9 cellular contexts compared by ENCODE assay signal in the genomic region with DNA sequence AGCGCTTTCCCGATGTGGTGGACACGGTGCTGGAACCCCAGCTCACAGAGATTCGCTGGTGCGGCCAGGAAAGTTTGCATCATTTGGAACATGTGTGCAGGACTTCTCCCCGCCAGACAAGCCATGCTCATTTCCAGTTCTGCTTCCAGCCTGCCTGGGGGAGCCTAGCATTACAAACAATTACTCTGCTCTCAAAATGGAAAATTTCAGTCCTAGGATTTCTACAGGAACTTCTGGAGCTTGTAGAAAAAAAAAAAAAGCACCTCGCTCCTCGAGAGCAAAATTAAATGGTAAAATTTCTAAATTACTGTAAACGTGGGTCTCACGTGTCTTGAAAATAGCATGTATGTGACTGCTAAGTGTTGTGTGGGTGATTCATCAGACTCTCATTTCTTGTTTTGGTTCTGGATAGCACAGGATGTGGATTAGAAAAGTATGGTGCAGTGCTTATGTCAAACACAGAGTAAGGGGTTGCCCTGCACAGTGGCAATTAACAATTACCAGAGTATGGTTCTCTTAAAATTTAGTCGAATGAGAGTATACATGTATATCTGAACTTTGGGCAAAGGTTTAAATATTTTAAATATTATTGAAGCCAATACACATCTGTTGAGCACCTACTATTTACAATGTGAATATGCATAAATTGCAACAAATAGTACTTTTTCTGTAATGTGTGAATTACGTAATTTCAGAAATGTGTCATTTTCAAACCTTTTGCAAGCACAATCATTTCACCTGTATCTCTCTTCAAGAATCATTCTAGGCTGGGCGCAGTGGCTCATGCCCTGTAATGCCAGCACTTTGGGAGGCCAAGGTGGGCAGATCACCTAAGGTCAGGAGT.
DNase-seq lines count a peak whose midpoint lies in the region; ATAC-seq, FAIRE-seq and TF ChIP-seq lines count a peak whose summit lies in the region.
"Had no signal": no experiment of that assay in that cellular context is flagged by ENCODE, and none has a peak within 500 bp of the region (broad histone marks: within the 10 kb centered on the region; RNA-seq: fewer than 3 reads in every experiment).

No MANE protein-coding gene starts in this region.

- POLR2A ChIA-PET in K562 (lab: Yijun Ruan, JAX) = interaction anchor here (1.3 to 1.5 kb wide), 2 partner anchors 22 to 212 kb away, joined by 4 read pairs; partner anchors contain the start of gene TTF2

- DNase-seq in ELR (ENCODE audit: low read depth) (peak; percentile 82), K562 (ENCODE audit: extremely low read depth in 1 of 4, low spot score in 3 of 4) (no peak), NCI-H82 (lab: John Stamatoyannopoulos, UW) (no peak), D721Med (ENCODE audit: insufficient read length, low spot score) (no peak)
- DNase-seq in natural killer cell treated with Interleukin-12 subunit alpha and Interleukin-12 subunit beta and Interleukin-15 and Interleukin-18, amount 100 ng/mL, for 72 hours (ENCODE audit: low spot score) = no peak

- peak overlapping the region; percentile 11 for H3K4me3 Mint-ChIP-seq in natural killer cell treated with Interleukin-12 subunit alpha and Interleukin-12 subunit beta and Interleukin-15 and Interleukin-18, amount 100 ng/mL, for 72 hours

- no peak overlapping the region for H3K9ac ChIP-seq in K562 (ENCODE audit: insufficient read depth in 1 of 2, low read depth in 2 of 2, low read length in 2 of 2)

- WGBS in K562 (ENCODE audit: insufficient coverage, low coverage, missing lambda C conversion rate) = 83% methylated on average over 13 of the region's 13 CpGs

- CTCF ChIA-PET in K562 (lab: Yijun Ruan, JAX; ENCODE audit: low intra/inter-chr PET ratio) = no interaction called here

- H3K27ac Mint-ChIP-seq in natural killer cell treated with Interleukin-12 subunit alpha and Interleukin-12 subunit beta and Interleukin-15 and Interleukin-18, amount 100 ng/mL, for 72 hours = peak overlapping the region in 1 of 2 donors; percentile 14

- no peaks in the 10 kb centered on the region for H3K79me2 ChIP-seq in K562 (ENCODE audit: control insufficient read depth, insufficient read depth, low read length)

- H3K27ac ChIP-seq in K562 (ENCODE audit: extremely low read depth, low read depth, low read length) = no peak overlapping the region

- H3K27me3 Mint-ChIP-seq in natural killer cell treated with Interleukin-12 subunit alpha and Interleukin-12 subunit beta and Interleukin-15 and Interleukin-18, amount 100 ng/mL, for 72 hours = peaks cover 3 to 6% of the 10 kb centered on the region in 2 donors

- no peak overlapping the region for H3K4me3 ChIP-seq in K562

- H3K9me3 Mint-ChIP-seq in natural killer cell treated with Interleukin-12 subunit alpha and Interleukin-12 subunit beta and Interleukin-15 and Interleukin-18, amount 100 ng/mL, for 72 hours = no peaks in the 10 kb centered on the region

- no peaks in the 10 kb centered on the region for H4K20me1 ChIP-seq in K562 (replicated peaks; ENCODE audit: control insufficient read depth, insufficient read depth, low read length)

- peak; percentile 86 for ATAC-seq in HG03442 (IDR thresholded peaks at IDR 0.05; ENCODE audit: unreplicated experiment)
- no peak for ATAC-seq in K562
- peak; percentile 90 to 98 for ATAC-seq in natural killer cell treated with Interleukin-12 subunit alpha and Interleukin-12 subunit beta and Interleukin-15 and Interleukin-18, amount 100 ng/mL, for 72 hours
- ATAC-seq in HG02884 (IDR thresholded peaks at IDR 0.05; ENCODE audit: unreplicated experiment) = no peak
- ATAC-seq in SK-N-SH treated with all-trans-retinoic acid at 6 μM for 48 hours = no peak
- ATAC-seq: esophagus mucosa had no signal

- no peaks in the 10 kb centered on the region for H3K9me1 ChIP-seq in K562 (ENCODE audit: control insufficient read depth, insufficient read depth, low read length)

- no TSS peak for BruUV-seq in K562 (replicated peaks; lab: Mats Ljungman, UMichigan)

- in situ Hi-C loops in K562 (cut with MboI) = no loop called here

- 0 out of 2 replicates have a peak overlapping the region, but pooled peaks have one; percentile 5 for H2AFZ ChIP-seq in K562 (ENCODE audit: low read depth, low read length)

- H3K4me1 ChIP-seq in K562 (replicated peaks in 1 of 2; ENCODE audit: control insufficient read depth in 2 of 2, insufficient read depth in 2 of 2, low read length in 2 of 2) = peaks cover 5 to 21% of the 10 kb centered on the region in 2 experiments

- H3K4me1 Mint-ChIP-seq in natural killer cell treated with Interleukin-12 subunit alpha and Interleukin-12 subunit beta and Interleukin-15 and Interleukin-18, amount 100 ng/mL, for 72 hours (ENCODE audit: low read depth in 2 of 2) = peaks cover 3 to 5% of the 10 kb centered on the region in 2 donors

- no peaks in the 10 kb centered on the region for H3K36me3 Mint-ChIP-seq in natural killer cell treated with Interleukin-12 subunit alpha and Interleukin-12 subunit beta and Interleukin-15 and Interleukin-18, amount 100 ng/mL, for 72 hours

- no peaks in the 10 kb centered on the region for H3K36me3 ChIP-seq in K562 (ENCODE audit: control insufficient read depth, insufficient read depth, low read length)

- no peak for TF ChIP-seq CTCF in K562 (IDR thresholded peaks at IDR 0.05 in 2 of 3, conservative IDR thresholded peaks at IDR 0.05 in 1 of 3; ENCODE audit: insufficient read depth in 2 of 3, low read depth in 1 of 3, low read length in 3 of 3)
- no peak for TF ChIP-seq CTCF in D721Med (IDR thresholded peaks at IDR 0.05; ENCODE audit: insufficient read depth, missing control alignments)

- H3K27me3 ChIP-seq in K562 (ENCODE audit: control insufficient read depth in 2 of 2, insufficient read depth in 2 of 2, low read length in 2 of 2) = no peaks in the 10 kb centered on the region

- no peaks in the 10 kb centered on the region for H3K9me3 ChIP-seq in K562 (replicated peaks; ENCODE audit: control insufficient read depth, insufficient read depth, low read depth, low read length)

- H3K4me2 ChIP-seq in K562 (ENCODE audit: insufficient read depth, low read length) = no peak overlapping the region

- TF ChIP-seq POLR2A in K562 (conservative IDR thresholded peaks at IDR 0.05) = no peak

- no peak for TF ChIP-seq EP300 in K562 (IDR thresholded peaks at IDR 0.05; ENCODE audit: low read length)

- FAIRE-seq in K562 (lab: Jason Lieb, UNC) = no peak
- no peak for FAIRE-seq in D721Med (lab: Jason Lieb, UNC)

- intact Hi-C loops in K562 (cut with micrococcal nuclease) = loop anchor here (5.0 kb wide), 1 partner anchor 69 kb away; no protein-coding TSS in a partner anchor

- no peak for TF ChIP-seq RAD21 in K562 (CRISPR knock-in tag; conservative IDR thresholded peaks at IDR 0.05 in 1 of 2, IDR thresholded peaks at IDR 0.05 in 1 of 2)

TF ChIP-seq in K562, 482 proteins besides CTCF, POLR2A, EP300 and RAD21 (continues in another document):
- no peak for TF ChIP-seq NCOA4 (IDR thresholded peaks at IDR 0.05; ENCODE audit: partially characterized antibody)
- TF ChIP-seq RFX7 (CRISPR knock-in tag; IDR thresholded peaks at IDR 0.05) = no peak
- no peak for TF ChIP-seq ZNF12 (CRISPR knock-in tag; IDR thresholded peaks at IDR 0.05)
- no peak for TF ChIP-seq CEBPG (CRISPR knock-in tag; IDR thresholded peaks at IDR 0.05)
- TF ChIP-seq CEBPG (tag; conservative IDR thresholded peaks at IDR 0.05 in 1 of 2, IDR thresholded peaks at IDR 0.05 in 1 of 2) = peak in 1 of 2 experiments; percentile 53; a peak in 3 of 4 replicates
- TF ChIP-seq FUS (optimal IDR thresholded peaks at IDR 0.05; ENCODE audit: low read depth, low read length) = no peak
- no peak for TF ChIP-seq NFATC3 (IDR thresholded peaks at IDR 0.05)
- no peak for TF ChIP-seq ILF3 (IDR thresholded peaks at IDR 0.05; ENCODE audit: borderline replicate concordance)
- no peak for TF ChIP-seq NFE2 (IDR thresholded peaks at IDR 0.05; ENCODE audit: low read depth)
- no peak for TF ChIP-seq ZNF589 (CRISPR knock-in tag; IDR thresholded peaks at IDR 0.05; ENCODE audit: low read depth)
- no peak for TF ChIP-seq TSC22D4 (tag; IDR thresholded peaks at IDR 0.05)
- TF ChIP-seq RBM14 (IDR thresholded peaks at IDR 0.05; ENCODE audit: borderline replicate concordance, insufficient read depth, low read depth, low read length) = no peak
- TF ChIP-seq SRSF7 (optimal IDR thresholded peaks at IDR 0.05; ENCODE audit: low read depth, low read length) = no peak
- no peak for TF ChIP-seq HOXB6 (CRISPR knock-in tag; IDR thresholded peaks at IDR 0.05; ENCODE audit: borderline replicate concordance)
- peak; percentile 69 for TF ChIP-seq CEBPB (tag; IDR thresholded peaks at IDR 0.05)
- no peak for TF ChIP-seq ZNF696 (CRISPR knock-in tag; conservative IDR thresholded peaks at IDR 0.05)
- TF ChIP-seq ZNF699 (CRISPR knock-in tag; IDR thresholded peaks at IDR 0.05; ENCODE audit: insufficient replicate concordance) = no peak
- no peak for TF ChIP-seq ZKSCAN3 (CRISPR knock-in tag; IDR thresholded peaks at IDR 0.05)

TF ChIP-seq in SK-N-SH treated with all-trans-retinoic acid at 6 μM for 48 hours, 23 proteins besides CTCF, POLR2A, EP300 and RAD21 (continues in another document):
- no peak for TF ChIP-seq CSDC2 (CRISPR knock-in tag; IDR thresholded peaks at IDR 0.05)
- TF ChIP-seq OSR1 (CRISPR knock-in tag; IDR thresholded peaks at IDR 0.05) = no peak
- TF ChIP-seq, protein P1, sequence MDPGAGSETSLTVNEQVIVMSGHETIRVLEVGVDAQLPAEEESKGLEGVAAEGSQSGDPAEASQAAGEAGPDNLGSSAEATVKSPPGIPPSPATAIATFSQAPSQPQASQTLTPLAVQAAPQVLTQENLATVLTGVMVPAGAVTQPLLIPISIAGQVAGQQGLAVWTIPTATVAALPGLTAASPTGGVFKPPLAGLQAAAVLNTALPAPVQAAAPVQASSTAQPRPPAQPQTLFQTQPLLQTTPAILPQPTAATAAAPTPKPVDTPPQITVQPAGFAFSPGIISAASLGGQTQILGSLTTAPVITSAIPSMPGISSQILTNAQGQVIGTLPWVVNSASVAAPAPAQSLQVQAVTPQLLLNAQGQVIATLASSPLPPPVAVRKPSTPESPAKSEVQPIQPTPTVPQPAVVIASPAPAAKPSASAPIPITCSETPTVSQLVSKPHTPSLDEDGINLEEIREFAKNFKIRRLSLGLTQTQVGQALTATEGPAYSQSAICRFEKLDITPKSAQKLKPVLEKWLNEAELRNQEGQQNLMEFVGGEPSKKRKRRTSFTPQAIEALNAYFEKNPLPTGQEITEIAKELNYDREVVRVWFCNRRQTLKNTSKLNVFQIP (CRISPR knock-in tag; IDR thresholded peaks at IDR 0.05; ENCODE audit: borderline replicate concordance, low read depth) = no peak
- no peak for TF ChIP-seq ZNF70 (CRISPR knock-in tag; IDR thresholded peaks at IDR 0.05)
- TF ChIP-seq ZFP30 (CRISPR knock-in tag; IDR thresholded peaks at IDR 0.05) = no peak
- no peak for TF ChIP-seq SNAI2 (CRISPR knock-in tag; IDR thresholded peaks at IDR 0.05)
- TF ChIP-seq PPARA (CRISPR knock-in tag; IDR thresholded peaks at IDR 0.05; ENCODE audit: borderline replicate concordance) = no peak
- no peak for TF ChIP-seq TCF4 (CRISPR knock-in tag; IDR thresholded peaks at IDR 0.05; ENCODE audit: borderline replicate concordance)
- TF ChIP-seq ZNF8 (CRISPR knock-in tag; IDR thresholded peaks at IDR 0.05) = no peak
- no peak for TF ChIP-seq TOX (CRISPR knock-in tag; IDR thresholded peaks at IDR 0.05; ENCODE audit: borderline replicate concordance)
- no peak for TF ChIP-seq BACH2 (CRISPR knock-in tag; IDR thresholded peaks at IDR 0.05; ENCODE audit: borderline replicate concordance)
- no peak for TF ChIP-seq GLIS3 (CRISPR knock-in tag; IDR thresholded peaks at IDR 0.05)

Comparison
In these comparisons a context has a peak if more than half of its experiments do, and no peak if none do; other contexts are left out.
1. ATAC-seq: peak in HG03442 (single experiment) and natural killer cell treated with Interleukin-12 subunit alpha and Interleukin-12 subunit beta and Interleukin-15 and Interleukin-18, amount 100 ng/mL, for 72 hours (2 of 2); none in K562 (single experiment), HG02884 (single experiment) and SK-N-SH treated with all-trans-retinoic acid at 6 μM for 48 hours (single experiment).